ENCODE assay signal across 18 cellular contexts in genomic region chr2:203789613-203790012, GRCh38.
DNase-seq lines count a peak whose midpoint lies in the region; ATAC-seq and TF ChIP-seq lines count a peak whose summit lies in the region.
"Had no signal": no experiment of that assay in that cellular context is flagged by ENCODE, and none has a peak within 500 bp of the region (broad histone marks: within the 10 kb centered on the region; RNA-seq: fewer than 3 reads in every experiment).

No MANE protein-coding gene starts in this region.

- H3K4me2 ChIP-seq in mesenchymal stem cell (ENCODE audit: low read length, poor library complexity, severe bottlenecking): no peak overlapping the region
- H3K4me2 ChIP-seq: BLaER1, PC-9 had no signal

- H3K27ac ChIP-seq in left ventricle myocardium inferior (replicated peaks) (peak overlapping the region; percentile 18), mesenchymal stem cell (ENCODE audit: low read length, poor library complexity, severe bottlenecking) (no peak overlapping the region), subcutaneous abdominal adipose tissue (ENCODE audit: low read depth, low read length) (peak overlapping the region; percentile 79)
- H3K27ac ChIP-seq: BLaER1, PC-9, RWPE1 had no signal

- H3K27me3 ChIP-seq in left ventricle myocardium inferior (ENCODE audit: low read depth): no peaks in the 10 kb centered on the region
- no peaks in the 10 kb centered on the region for H3K27me3 ChIP-seq in mesenchymal stem cell (ENCODE audit: control insufficient read depth in 1 of 2, insufficient read depth in 1 of 2, low read length in 2 of 2)
- no peaks in the 10 kb centered on the region for H3K27me3 ChIP-seq in subcutaneous abdominal adipose tissue (ENCODE audit: control insufficient read depth in 5 of 5, insufficient read depth in 4 of 5, low read length in 5 of 5)
- H3K27me3 ChIP-seq: BLaER1 had no signal

- no peak overlapping the region for H3K14ac ChIP-seq in mesenchymal stem cell (ENCODE audit: low read length in 2 of 2)

- no peak overlapping the region for H2BK15ac ChIP-seq in mesenchymal stem cell (ENCODE audit: low read depth, poor library complexity, severe bottlenecking)

- H3K36me3 ChIP-seq in left ventricle myocardium inferior (no peaks in the 10 kb centered on the region), mesenchymal stem cell (ENCODE audit: control insufficient read depth in 1 of 2, insufficient read depth in 2 of 2, low read depth in 1 of 2, low read length in 2 of 2) (no peaks in the 10 kb centered on the region), subcutaneous abdominal adipose tissue (ENCODE audit: control insufficient read depth in 5 of 5, insufficient read depth in 5 of 5, low read length in 5 of 5) (no peaks in the 10 kb centered on the region)
- H3K36me3 ChIP-seq: BLaER1 had no signal

- no peak overlapping the region for H2BK120ac ChIP-seq in mesenchymal stem cell (ENCODE audit: low read depth, low read length)

- peaks cover 33% of the 10 kb centered on the region for H3K4me1 ChIP-seq in left ventricle myocardium inferior
- no peaks in the 10 kb centered on the region for H3K4me1 ChIP-seq in mesenchymal stem cell (ENCODE audit: control insufficient read depth, insufficient read depth, low read depth, low read length)
- H3K4me1 ChIP-seq in subcutaneous abdominal adipose tissue (ENCODE audit: control insufficient read depth in 5 of 5, insufficient read depth in 5 of 5, low read length in 5 of 5): peaks cover 3 to 40% (median 39%) of the 10 kb centered on the region in 5 donors
- H3K4me1 ChIP-seq: BLaER1 had no signal

- no peak overlapping the region for H3K4ac ChIP-seq in mesenchymal stem cell (ENCODE audit: low read depth in 1 of 2, low read length in 2 of 2)

- H3K79me1 ChIP-seq in mesenchymal stem cell (replicated peaks; ENCODE audit: low read length, poor library complexity, severe bottlenecking): no peaks in the 10 kb centered on the region

- H2AFZ ChIP-seq in mesenchymal stem cell (ENCODE audit: low read depth, low read length): no peak overlapping the region
- H2AFZ ChIP-seq: PC-9 had no signal

- H4K8ac ChIP-seq in mesenchymal stem cell (ENCODE audit: low read length): no peak overlapping the region

- H4K91ac ChIP-seq in mesenchymal stem cell (ENCODE audit: low read length): no peak overlapping the region

- H2AK5ac ChIP-seq in mesenchymal stem cell (ENCODE audit: low read length, severe bottlenecking): no peak overlapping the region

- H3K18ac ChIP-seq in mesenchymal stem cell (ENCODE audit: low read depth in 1 of 2, low read length in 2 of 2): no peak overlapping the region

- H2BK5ac ChIP-seq in mesenchymal stem cell (ENCODE audit: low read depth, low read length, poor library complexity, severe bottlenecking): no peak overlapping the region

- DNase-seq in left ventricle myocardium inferior: no peak
- DNase-seq in Right ventricle myocardium superior: no peak
- peak; percentile 65 for DNase-seq in dermis blood vessel endothelial cell
- DNase-seq in mesenchymal stem cell: no peak
- DNase-seq in OCI-M1 (lab: John Stamatoyannopoulos, UW): no peak
- DNase-seq: CD8-positive, alpha-beta T cell; H7; KBM-7; NCI-H1417; NCI-H187; NCI-H2227 treated with DMSO at 0.1 percent for 48 hours; NCI-H524; PC-9 had no signal

- no peaks in the 10 kb centered on the region for H3K9me3 ChIP-seq in left ventricle myocardium inferior (replicated peaks)
- H3K9me3 ChIP-seq in mesenchymal stem cell (ENCODE audit: control insufficient read depth, low read length): no peaks in the 10 kb centered on the region
- no peaks in the 10 kb centered on the region for H3K9me3 ChIP-seq in subcutaneous abdominal adipose tissue (ENCODE audit: control insufficient read depth in 5 of 5, low read length in 5 of 5)
- H3K9me3 ChIP-seq: BLaER1 had no signal

- no peak overlapping the region for H2BK12ac ChIP-seq in mesenchymal stem cell (ENCODE audit: low read length in 2 of 2)

- H3K4me3 ChIP-seq in left ventricle myocardium inferior (no peak overlapping the region), mesenchymal stem cell (ENCODE audit: insufficient read depth in 1 of 2, low read depth in 1 of 2, low read length in 2 of 2) (no peak overlapping the region), subcutaneous abdominal adipose tissue (ENCODE audit: low read depth in 1 of 5, low read length in 5 of 5) (no peak overlapping the region)
- H3K4me3 ChIP-seq: BLaER1, PC-9 had no signal

- no peak for ATAC-seq in Right ventricle myocardium superior (ENCODE audit: poor library complexity)
- ATAC-seq in GM21825 (IDR thresholded peaks at IDR 0.05; ENCODE audit: unreplicated experiment): no peak
- ATAC-seq in GM21423 (IDR thresholded peaks at IDR 0.05; ENCODE audit: unreplicated experiment): no peak
- ATAC-seq: CD8-positive, alpha-beta T cell had no signal

- H3K23ac ChIP-seq in mesenchymal stem cell (ENCODE audit: low read length in 2 of 2): no peak overlapping the region

- intact Hi-C loops in left ventricle myocardium inferior (cut with micrococcal nuclease) (loop anchor here (10.0 kb wide), 1 partner anchor 105 kb away; no protein-coding TSS in a partner anchor), Right ventricle myocardium superior (cut with DNase I) (no loop called here)

- H3K9ac ChIP-seq in mesenchymal stem cell (ENCODE audit: low read length) (peak overlapping the region; percentile 25), subcutaneous abdominal adipose tissue (ENCODE audit: low read length in 5 of 5) (peak overlapping the region in 3 of 5 donors; percentile 7 to 48 (median 31))
- H3K9ac ChIP-seq: BLaER1 had no signal

- TF ChIP-seq CTCF in left ventricle myocardium inferior (IDR thresholded peaks at IDR 0.05; ENCODE audit: borderline replicate concordance): no peak
